ENCODE assay signal across 20 cellular contexts in the genomic region with DNA sequence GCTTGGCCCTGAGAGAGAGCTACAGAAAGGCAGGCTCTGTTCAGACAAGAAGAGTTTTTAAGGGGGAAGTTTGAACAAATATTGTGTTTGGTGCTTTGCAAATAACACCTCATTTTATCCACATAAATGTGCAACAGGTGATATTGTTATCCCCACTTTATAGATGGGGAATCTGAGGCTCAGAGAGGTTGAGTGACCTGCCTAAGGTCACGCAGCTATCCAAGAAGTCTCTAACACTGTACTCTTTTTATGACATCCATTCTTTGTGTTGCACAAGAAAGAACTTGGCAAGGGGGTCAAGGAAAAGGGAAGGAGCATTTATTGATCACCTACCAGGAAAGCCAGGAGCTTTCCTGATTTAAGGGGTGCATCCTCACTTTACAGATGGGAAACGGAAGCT.
DNase-seq lines count a peak whose midpoint lies in the region; ATAC-seq, FAIRE-seq and TF ChIP-seq lines count a peak whose summit lies in the region.
"Had no signal": no experiment of that assay in that cellular context is flagged by ENCODE, and none has a peak within 500 bp of the region (broad histone marks: within the 10 kb centered on the region; RNA-seq: fewer than 3 reads in every experiment).

No MANE protein-coding gene starts in this region.

- no peaks in the 10 kb centered on the region for H4K20me1 ChIP-seq in HepG2 (ENCODE audit: insufficient read depth, low read length)
- H4K20me1 ChIP-seq: BLaER1 treated with 17β-estradiol and CSF1 and Interleukin-3, amounts not matched to agents 10 nM and 100 nM had no signal

- no peak overlapping the region for H2AFZ ChIP-seq in HepG2 (ENCODE audit: low read length)

- no peak overlapping the region for H3K27ac ChIP-seq in HepG2 (ENCODE audit: extremely low read length, insufficient read depth, low read length)
- H3K27ac ChIP-seq in right lobe of liver, result no peak overlapping the region
- H3K27ac ChIP-seq: 22Rv1; A549; BLaER1 treated with 17β-estradiol and CSF1 and Interleukin-3, amounts not matched to agents 10 nM and 100 nM; C4-2B had no signal

- TF ChIP-seq POLR2A in HepG2 (IDR thresholded peaks at IDR 0.05; ENCODE audit: insufficient read depth in 1 of 2, low read depth in 2 of 2, low read length in 2 of 2) (no peak), right lobe of liver (IDR thresholded peaks at IDR 0.05) (no peak), erythroblast (IDR thresholded peaks at IDR 0.05; ENCODE audit: low read length) (no peak)

- H3K36me3 ChIP-seq in HepG2 (replicated peaks in 1 of 2; ENCODE audit: control insufficient read depth in 1 of 2, insufficient read depth in 2 of 2, low read length in 2 of 2) (no peaks in the 10 kb centered on the region), right lobe of liver (no peaks in the 10 kb centered on the region)
- H3K36me3 ChIP-seq: BLaER1 treated with 17β-estradiol and CSF1 and Interleukin-3, amounts not matched to agents 10 nM and 100 nM had no signal

- H3K27me3 ChIP-seq in HepG2 (ENCODE audit: control insufficient read depth in 1 of 2, insufficient read depth in 2 of 2, low read length in 2 of 2), result peaks cover 4 to 31% of the 10 kb centered on the region in 2 experiments; a peak in 3 of 5 replicates
- no peaks in the 10 kb centered on the region for H3K27me3 ChIP-seq in right lobe of liver
- H3K27me3 ChIP-seq: BLaER1 treated with 17β-estradiol and CSF1 and Interleukin-3, amounts not matched to agents 10 nM and 100 nM had no signal

- 45% methylated on average over 2 of the region's 2 CpGs for WGBS in HepG2 (ENCODE audit: low lambda C conversion rate)
- WGBS in right lobe of liver (ENCODE audit: insufficient coverage, low coverage, low lambda C conversion rate, missing lambda C conversion rate), result 67% methylated on average over 2 of the region's 2 CpGs

- TF ChIP-seq CTCF in HepG2 (CRISPR knock-in tag; IDR thresholded peaks at IDR 0.05) (no peak), right lobe of liver (IDR thresholded peaks at IDR 0.05) (no peak)

- no peak for DNase-seq in HepG2 (ENCODE audit: low spot score)
- no peak for DNase-seq in right lobe of liver
- peak; percentile 15 for DNase-seq in medulla oblongata (ENCODE audit: extremely low spot score)
- DNase-seq in erythroblast (lab: John Stamatoyannopoulos, UW), result no peak
- DNase-seq: AML-193; Caco-2; Calu3; CD4-positive, alpha-beta T cell; CD8-positive, alpha-beta T cell; DMS79 treated with DMSO at 0.1 percent for 48 hours; GF-D8 had no signal

- CTCF ChIA-PET in HepG2 (lab: Yijun Ruan, JAX; ENCODE audit: low intra/inter-chr PET ratio, low total read pairs), result no interaction called here

- BruUV-seq in HepG2 (replicated peaks; lab: Mats Ljungman, UMichigan), result no TSS peak

- ATAC-seq in HepG2 (no peak), right lobe of liver (no peak), HG02884 (IDR thresholded peaks at IDR 0.05; ENCODE audit: unreplicated experiment) (no peak)
- ATAC-seq: A549; CD8-positive, alpha-beta T cell had no signal

- in situ Hi-C loops in HepG2 (cut with HindIII; ENCODE audit: extremely low pct_ligation_motif_present, low pct_unique_long_range_greater_than_20kb), result no loop called here

- TF ChIP-seq EP300 in HepG2 (IDR thresholded peaks at IDR 0.05; ENCODE audit: low read depth in 2 of 2, low read length in 2 of 2) (no peak), HepG2 (CRISPR knock-in tag; IDR thresholded peaks at IDR 0.05; ENCODE audit: borderline replicate concordance) (no peak)

- no peak overlapping the region for H3K4me2 ChIP-seq in HepG2 (ENCODE audit: low read depth, low read length)
- H3K4me2 ChIP-seq: A549; BLaER1 treated with 17β-estradiol and CSF1 and Interleukin-3, amounts not matched to agents 10 nM and 100 nM had no signal

- TF ChIP-seq RAD21 in HepG2 (CRISPR knock-in tag; IDR thresholded peaks at IDR 0.05), result no peak

- intact Hi-C loops in HepG2 (cut with micrococcal nuclease; ENCODE audit: unreplicated experiment), result no loop called here
- intact Hi-C loops in right lobe of liver (cut with DNase I), result no loop called here

- H3K9ac ChIP-seq in HepG2 (ENCODE audit: insufficient read depth, low read depth, low read length), result no peak overlapping the region
- H3K9ac ChIP-seq: BLaER1 treated with 17β-estradiol and CSF1 and Interleukin-3, amounts not matched to agents 10 nM and 100 nM had no signal

- H3K4me1 ChIP-seq in HepG2 (ENCODE audit: insufficient read depth, low read length), result peaks cover 9% of the 10 kb centered on the region
- no peaks in the 10 kb centered on the region for H3K4me1 ChIP-seq in right lobe of liver
- H3K4me1 ChIP-seq: A549 had no signal

- POLR2A ChIA-PET in HepG2 (lab: Yijun Ruan, JAX), result no interaction called here

- H3K79me2 ChIP-seq in HepG2 (ENCODE audit: insufficient read depth, low read length), result no peaks in the 10 kb centered on the region

- H3K4me3 ChIP-seq in HepG2 (replicated peaks in 1 of 3; ENCODE audit: insufficient read depth in 1 of 3, low read depth in 2 of 3, low read length in 3 of 3) (no peak overlapping the region), right lobe of liver (no peak overlapping the region)
- H3K4me3 ChIP-seq: A549; BLaER1 treated with 17β-estradiol and CSF1 and Interleukin-3, amounts not matched to agents 10 nM and 100 nM had no signal

- no peak for FAIRE-seq in HepG2 (lab: Jason Lieb, UNC)
- FAIRE-seq: A549, D721Med, G401.6, GM12891, GM19239 had no signal

- no peaks in the 10 kb centered on the region for H3K9me3 ChIP-seq in HepG2 (ENCODE audit: low read length)
- H3K9me3 ChIP-seq in right lobe of liver, result no peaks in the 10 kb centered on the region
- H3K9me3 ChIP-seq: A549; BLaER1 treated with 17β-estradiol and CSF1 and Interleukin-3, amounts not matched to agents 10 nM and 100 nM; Caco-2 had no signal

TF ChIP-seq in HepG2, 621 proteins besides CTCF, POLR2A, EP300 and RAD21:
- TF ChIP-seq HMG20A (CRISPR knock-in tag; IDR thresholded peaks at IDR 0.05; ENCODE audit: borderline replicate concordance) (no peak), ZNF768 (CRISPR knock-in tag; IDR thresholded peaks at IDR 0.05) (peak; percentile 26; the same call in 1 of the 2 replicates)
TF ChIP-seq in HepG2: peak in this region for 1.
